In genomic region chr6:135021310-135022049, GRCh38 we compare ENCODE assay signal across 14 cellular contexts. TPM values are rescaled to one million over a fixed set of nuclear protein-coding genes. Genes with fewer than 3 reads are reported as not detected.
DNase-seq lines count a peak whose midpoint lies in the region; ATAC-seq lines count a peak whose summit lies in the region.
"Had no signal": no experiment of that assay in that cellular context is flagged by ENCODE, and none has a peak within 500 bp of the region (broad histone marks: within the 10 kb centered on the region; RNA-seq: fewer than 3 reads in every experiment).

No MANE protein-coding gene starts in this region.

- H3K4me3 Mint-ChIP-seq in CD4-positive, CD25-positive, alpha-beta regulatory T cell = peak overlapping the region; percentile 49 to 76 (median 64)

- no peak overlapping the region for H3K4me2 ChIP-seq in Karpas-422 (ENCODE audit: low read depth, low read length, poor library complexity, severe bottlenecking)
- H3K4me2 ChIP-seq: BLaER1 had no signal

- H3K27me3 ChIP-seq in CD4-positive, CD25-positive, alpha-beta regulatory T cell (ENCODE audit: control insufficient read depth, insufficient read depth, low read length) = no peaks in the 10 kb centered on the region
- H3K27me3 ChIP-seq in Karpas-422 (ENCODE audit: low read length) = no peaks in the 10 kb centered on the region
- H3K27me3 ChIP-seq: BLaER1, right atrium auricular region had no signal

- H3K4me1 ChIP-seq in CD4-positive, CD25-positive, alpha-beta regulatory T cell (ENCODE audit: control insufficient read depth, insufficient read depth, low read length, poor library complexity, severe bottlenecking) = peaks cover 77% of the 10 kb centered on the region
- H3K4me1 ChIP-seq in Karpas-422 (ENCODE audit: low read length) = peaks cover 4% of the 10 kb centered on the region; the same call in 1 of the 2 replicates
- H3K4me1 ChIP-seq: BLaER1, right atrium auricular region had no signal

- peak in 1 of 3 donors; percentile 38 for DNase-seq in CD4-positive, CD25-positive, alpha-beta regulatory T cell
- no peak for DNase-seq in kidney tubule cell (ENCODE audit: low spot score)
- DNase-seq in activated gamma-delta T cell (lab: John Stamatoyannopoulos, UW) = no peak
- DNase-seq in NCI-H1694 (lab: John Stamatoyannopoulos, UW) = no peak
- no peak for DNase-seq in Karpas-422
- DNase-seq: midbrain, NCI-H1048, NCI-H774 had no signal

- no peaks in the 10 kb centered on the region for H3K9me2 ChIP-seq in Karpas-422 (replicated peaks; ENCODE audit: insufficient read depth, low read length)

- no peaks in the 10 kb centered on the region for H3K36me3 ChIP-seq in CD4-positive, CD25-positive, alpha-beta regulatory T cell (ENCODE audit: control insufficient read depth, insufficient read depth, low read length)
- H3K36me3 ChIP-seq in KOPT-K1 (ENCODE audit: insufficient read depth, low read length) (peaks cover 9% of the 10 kb centered on the region; the same call in 1 of the 2 replicates), Karpas-422 (ENCODE audit: insufficient read depth, low read length) (peaks cover 4% of the 10 kb centered on the region; the same call in 1 of the 2 replicates)
- H3K36me3 ChIP-seq: right atrium auricular region, thoracic aorta had no signal

- no peaks in the 10 kb centered on the region for H3K9me3 Mint-ChIP-seq in CD4-positive, CD25-positive, alpha-beta regulatory T cell

- peak overlapping the region; percentile 82 for H3K4me3 ChIP-seq in CD4-positive, CD25-positive, alpha-beta regulatory T cell (ENCODE audit: low read depth, low read length)
- H3K4me3 ChIP-seq in Karpas-422 (ENCODE audit: low read length) = no peak overlapping the region
- H3K4me3 ChIP-seq: BLaER1, right atrium auricular region, thoracic aorta had no signal

- H2AFZ ChIP-seq in Karpas-422 (ENCODE audit: low read length) = no peak overlapping the region

- H3K27me3 Mint-ChIP-seq in CD4-positive, CD25-positive, alpha-beta regulatory T cell = no peaks in the 10 kb centered on the region

- ATAC-seq in CD4-positive, CD25-positive, alpha-beta regulatory T cell (ENCODE audit: low read depth in 2 of 2) = peak in 1 of 2 donors; percentile 49
- ATAC-seq in GM18517 (IDR thresholded peaks at IDR 0.05; ENCODE audit: unreplicated experiment) (peak; percentile 69), HG02571 (IDR thresholded peaks at IDR 0.05; ENCODE audit: unreplicated experiment) (peak; percentile 73)

- peak overlapping the region; percentile 73 for H3K27ac ChIP-seq in CD4-positive, CD25-positive, alpha-beta regulatory T cell (ENCODE audit: insufficient read depth, low read length, poor library complexity, severe bottlenecking)
- H3K27ac ChIP-seq in KOPT-K1 (ENCODE audit: low read depth, low read length, poor library complexity, severe bottlenecking) = peak overlapping the region; percentile 64
- H3K27ac ChIP-seq in Karpas-422 (ENCODE audit: low read length) = no peak overlapping the region
- H3K27ac ChIP-seq: BLaER1, right atrium auricular region, thoracic aorta had no signal

- peaks cover 40 to 78% (median 56%) of the 10 kb centered on the region in 4 donors for H3K4me1 Mint-ChIP-seq in CD4-positive, CD25-positive, alpha-beta regulatory T cell

- H3K9ac ChIP-seq in Karpas-422 (ENCODE audit: low read length) = no peak overlapping the region
- H3K9ac ChIP-seq: BLaER1 had no signal

- H3K27ac Mint-ChIP-seq in CD4-positive, CD25-positive, alpha-beta regulatory T cell = peak overlapping the region; percentile 44 to 96 (median 89)

- peaks cover 89% of the 10 kb centered on the region for H3K79me2 ChIP-seq in Karpas-422 (ENCODE audit: low read length)

- H3K9me3 ChIP-seq in CD4-positive, CD25-positive, alpha-beta regulatory T cell (ENCODE audit: control insufficient read depth in 2 of 2, low read length in 2 of 2) = no peaks in the 10 kb centered on the region
- H3K9me3 ChIP-seq in KOPT-K1 (ENCODE audit: insufficient read depth, low read length, poor library complexity, severe bottlenecking) (no peaks in the 10 kb centered on the region), Karpas-422 (ENCODE audit: low read length) (no peaks in the 10 kb centered on the region)
- H3K9me3 ChIP-seq: right atrium auricular region, thoracic aorta had no signal

- peaks cover 11% of the 10 kb centered on the region for H3K36me3 Mint-ChIP-seq in CD4-positive, CD25-positive, alpha-beta regulatory T cell

- no peaks in the 10 kb centered on the region for H4K20me1 ChIP-seq in Karpas-422 (ENCODE audit: insufficient read depth, low read depth, low read length)
- H4K20me1 ChIP-seq: BLaER1 had no signal

RNA-seq across cellular contexts. Expression of gene HBS1L, which starts 33.1 kb away (rescaled TPM):
- total RNA-seq in CD4-positive, CD25-positive, alpha-beta regulatory T cell = 109 TPM
- polyA plus RNA-seq in CD4-positive, CD25-positive, alpha-beta regulatory T cell = 10 to 100 TPM; 49.4 to 66.8 (median 61.8) TPM
- total RNA-seq in Karpas-422 (2014; rRNA removed; shearing (Covaris generic); ENCODE audit: low replicate concordance) = 63.6 and 69.6 TPM in 2 replicates
